Comparison of ENCODE assay signal across 8 cellular contexts in genomic region chr12:6965026-6965661, GRCh38. TPM values are rescaled to one million over a fixed set of nuclear protein-coding genes. Genes with fewer than 3 reads are reported as not detected.
DNase-seq lines count a peak whose midpoint lies in the region; ATAC-seq and TF ChIP-seq lines count a peak whose summit lies in the region.

No MANE protein-coding gene starts in this region.

- no peaks in the 10 kb centered on the region for H3K27me3 Mint-ChIP-seq in activated T-cell treated with anti-CD3 and anti-CD28 coated beads, Interleukin-2, amount 50 U/mL, for 72 hours (ENCODE audit: low read depth)

- peak; percentile 49 for ATAC-seq in GM18867 (IDR thresholded peaks at IDR 0.05; ENCODE audit: unreplicated experiment)
- peak; percentile 33 to 37 for ATAC-seq in activated T-cell treated with anti-CD3 and anti-CD28 coated beads, Interleukin-2, amount 50 U/mL, for 72 hours (replicated peaks in 1 of 2)

- H3K4me1 ChIP-seq in A673 (ENCODE audit: insufficient read depth, low read length, poor library complexity, severe bottlenecking) = peaks cover 60% of the 10 kb centered on the region
- peaks cover 52% of the 10 kb centered on the region for H3K4me1 ChIP-seq in PC-9 (replicated peaks; ENCODE audit: insufficient read depth)
- peaks cover 9% of the 10 kb centered on the region for H3K4me1 ChIP-seq in fibroblast of lung (ENCODE audit: control insufficient read depth, extremely low read depth, insufficient read depth, low read length)
- H3K4me1 ChIP-seq in stomach smooth muscle (ENCODE audit: control insufficient read depth, insufficient read depth, low read length) = peaks cover 57% of the 10 kb centered on the region

- H3K9me3 ChIP-seq in A673 (ENCODE audit: low read depth, low read length, poor library complexity, severe bottlenecking) = no peaks in the 10 kb centered on the region
- H3K9me3 ChIP-seq in PC-9 (ENCODE audit: insufficient read depth, low read depth) = no peaks in the 10 kb centered on the region
- no peaks in the 10 kb centered on the region for H3K9me3 ChIP-seq in fibroblast of lung (ENCODE audit: control insufficient read depth, insufficient read depth, low read depth, low read length)
- H3K9me3 ChIP-seq in neural cell (ENCODE audit: low read length) = no peaks in the 10 kb centered on the region
- no peaks in the 10 kb centered on the region for H3K9me3 ChIP-seq in stomach smooth muscle (ENCODE audit: control insufficient read depth in 2 of 2, low read length in 2 of 2)

- POLR2A ChIA-PET in A673 (lab: Charles Lee; ENCODE audit: low non-redundant PET) (interaction anchor here (1.0 to 1.9 kb wide), 2 partner anchors 18 to 21 kb away, joined by 3 to 6 read pairs; partner anchors contain the start of genes C12orf57 and RNU7-1), PC-9 (lab: Charles Lee; ENCODE audit: unreplicated experiment) (interaction anchor here (0.7 to 2.0 kb wide), 2 partner anchors 21 to 98 kb away, joined by 3 to 21 read pairs; partner anchors contain the start of genes C12orf57 and RNU7-1)

- TF ChIP-seq CTCF in A673 (conservative IDR thresholded peaks at IDR 0.05; ENCODE audit: low read depth, low read length) = peak; percentile 96
- peak; percentile 99 for TF ChIP-seq CTCF in PC-9 (conservative IDR thresholded peaks at IDR 0.05)
- peak; percentile 78 to 89 for TF ChIP-seq CTCF in fibroblast of lung (conservative IDR thresholded peaks at IDR 0.05 in 1 of 2, IDR thresholded peaks at IDR 0.05 in 1 of 2; ENCODE audit: low read depth in 1 of 2, low read length in 2 of 2)
- peak; percentile 81 for TF ChIP-seq CTCF in neural cell (IDR thresholded peaks at IDR 0.05; ENCODE audit: poor library complexity, severe bottlenecking)

- H3K9me2 ChIP-seq in PC-9 (ENCODE audit: insufficient read depth) = no peaks in the 10 kb centered on the region
- no peaks in the 10 kb centered on the region for H3K9me2 ChIP-seq in neural cell (ENCODE audit: insufficient read depth, low read length)

- CTCF ChIA-PET in A673 (lab: Charles Lee) (interaction anchor here (0.5 to 2.0 kb wide), 6 partner anchors 22 to 96 kb away, joined by 3 to 20 read pairs (median 7); partner anchors contain the start of genes C12orf57 and RNU7-1), PC-9 (lab: Charles Lee) (interaction anchor here (2.0 to 2.4 kb wide), 2 partner anchors 20 to 40 kb away, joined by 15 to 37 read pairs; partner anchors contain the start of genes C12orf57 and RNU7-1)

- H3K4me3 Mint-ChIP-seq in activated T-cell treated with anti-CD3 and anti-CD28 coated beads, Interleukin-2, amount 50 U/mL, for 72 hours = peak overlapping the region in 1 of 2 donors; percentile 29

- peak; percentile 71 for TF ChIP-seq RAD21 in neural cell (conservative IDR thresholded peaks at IDR 0.05)

- H3K27me3 ChIP-seq in A673 (replicated peaks; ENCODE audit: insufficient read depth, low read depth, low read length, poor library complexity) (no peaks in the 10 kb centered on the region), PC-9 (ENCODE audit: insufficient read depth, low read depth) (no peaks in the 10 kb centered on the region), fibroblast of lung (ENCODE audit: control insufficient read depth, insufficient read depth, low read length) (no peaks in the 10 kb centered on the region), neural cell (ENCODE audit: insufficient read depth, low read depth, low read length) (no peaks in the 10 kb centered on the region), stomach smooth muscle (ENCODE audit: control insufficient read depth in 1 of 2, insufficient read depth in 2 of 2, low read length in 2 of 2) (no peaks in the 10 kb centered on the region)

- DNase-seq in A673 (ENCODE audit: low spot score) = peak; percentile 95
- DNase-seq in KG1 (lab: John Stamatoyannopoulos, UW) = peak; percentile 71
- peak; percentile 88 for DNase-seq in PC-9
- peak; percentile 87 to 89 for DNase-seq in activated T-cell treated with anti-CD3 and anti-CD28 coated beads, Interleukin-2, amount 50 U/mL, for 72 hours
- DNase-seq in fibroblast of lung (ENCODE audit: low read depth in 2 of 2) = peak; percentile 73 to 90

- H3K4me2 ChIP-seq in PC-9 = peak overlapping the region; percentile 97
- H3K4me2 ChIP-seq in fibroblast of lung (ENCODE audit: extremely low read depth, insufficient read depth, low read length) = no peak overlapping the region
- H3K4me2 ChIP-seq in neural cell (ENCODE audit: low read length) = no peak overlapping the region

- no peak overlapping the region for H3K9ac ChIP-seq in fibroblast of lung (ENCODE audit: insufficient read depth, low read length)
- no peak overlapping the region for H3K9ac ChIP-seq in neural cell (ENCODE audit: low read length)
- H3K9ac ChIP-seq in stomach smooth muscle (ENCODE audit: low read length in 2 of 2) = peak overlapping the region; percentile 25 to 60

- H3F3A ChIP-seq in PC-9 (ENCODE audit: insufficient read depth, low read depth) (peaks cover 84% of the 10 kb centered on the region), neural cell (ENCODE audit: insufficient read depth, low read length, poor library complexity, severe bottlenecking) (no peaks in the 10 kb centered on the region)

- no peak for TF ChIP-seq EP300 in neural cell (conservative IDR thresholded peaks at IDR 0.05; ENCODE audit: poor library complexity, severe bottlenecking)

- H3K79me2 ChIP-seq in PC-9 (ENCODE audit: low read depth) = peaks cover 72% of the 10 kb centered on the region
- peaks cover 24% of the 10 kb centered on the region for H3K79me2 ChIP-seq in fibroblast of lung (ENCODE audit: control insufficient read depth, insufficient read depth, low read length)
- H3K79me2 ChIP-seq in neural cell (replicated peaks; ENCODE audit: insufficient read depth, low read length) = peaks cover 13% of the 10 kb centered on the region

- H3K27ac ChIP-seq in A673 (ENCODE audit: low read depth, low read length, poor library complexity, severe bottlenecking) (peak overlapping the region; percentile 77), PC-9 (peak overlapping the region; percentile 93), fibroblast of lung (ENCODE audit: insufficient read depth, low read length) (no peak overlapping the region), neural cell (ENCODE audit: low read length) (no peak overlapping the region), stomach smooth muscle (ENCODE audit: low read length) (peak overlapping the region; percentile 78)

- intact Hi-C loops in A673 (cut with micrococcal nuclease; ENCODE audit: unreplicated experiment) = loop anchor here (10.0 kb wide), 1 partner anchor 200 kb away; the partner anchor contains the start of gene PTMS
- intact Hi-C loops in PC-9 (cut with micrococcal nuclease; ENCODE audit: unreplicated experiment) = loop anchor here (1.0 to 10.0 kb wide), 7 partner anchors 41 to 350 kb away; partner anchors contain the start of genes C1R, MLF2, SPSB2 and ZNF384

- H3K36me3 ChIP-seq in A673 (ENCODE audit: insufficient read depth, low read length, poor library complexity, severe bottlenecking) = peaks cover 49% of the 10 kb centered on the region
- peaks cover 39% of the 10 kb centered on the region for H3K36me3 ChIP-seq in PC-9 (ENCODE audit: low read depth)
- peaks cover 24% of the 10 kb centered on the region for H3K36me3 ChIP-seq in fibroblast of lung (ENCODE audit: control insufficient read depth, insufficient read depth, low read length)
- no peaks in the 10 kb centered on the region for H3K36me3 ChIP-seq in neural cell (ENCODE audit: insufficient read depth, low read length)
- H3K36me3 ChIP-seq in stomach smooth muscle (ENCODE audit: control insufficient read depth in 2 of 2, insufficient read depth in 2 of 2, low read length in 2 of 2) = peaks cover 35% of the 10 kb centered on the region in 2 donors

- no peaks in the 10 kb centered on the region for H3K9me3 Mint-ChIP-seq in activated T-cell treated with anti-CD3 and anti-CD28 coated beads, Interleukin-2, amount 50 U/mL, for 72 hours

- H3K4me1 Mint-ChIP-seq in activated T-cell treated with anti-CD3 and anti-CD28 coated beads, Interleukin-2, amount 50 U/mL, for 72 hours (ENCODE audit: low read depth) = peaks cover 83% of the 10 kb centered on the region

- H2AFZ ChIP-seq in PC-9 (no peak overlapping the region), fibroblast of lung (ENCODE audit: low read length) (no peak overlapping the region), neural cell (ENCODE audit: low read depth, low read length) (no peak overlapping the region)

- H4K20me1 ChIP-seq in PC-9 (ENCODE audit: insufficient read depth) (peaks cover 30% of the 10 kb centered on the region), fibroblast of lung (ENCODE audit: control insufficient read depth, extremely low read depth, insufficient read depth, low read length) (no peaks in the 10 kb centered on the region), neural cell (ENCODE audit: insufficient read depth) (no peaks in the 10 kb centered on the region)

- H3K4me3 ChIP-seq in A673 (ENCODE audit: low read depth, low read length, poor library complexity, severe bottlenecking) (no peak overlapping the region), PC-9 (peak overlapping the region; percentile 98), fibroblast of lung (replicated peaks in 1 of 4; ENCODE audit: control extremely low read depth in 1 of 4, insufficient read depth in 1 of 4, low read depth in 3 of 4, low read length in 4 of 4) (no peak overlapping the region), neural cell (ENCODE audit: low read length) (no peak overlapping the region), stomach smooth muscle (ENCODE audit: low read length in 2 of 2) (no peak overlapping the region)

- peak overlapping the region; percentile 85 for H3K27ac Mint-ChIP-seq in activated T-cell treated with anti-CD3 and anti-CD28 coated beads, Interleukin-2, amount 50 U/mL, for 72 hours

- BruUV-seq in A673 (replicated peaks; lab: Mats Ljungman, UMichigan) (no TSS peak), PC-9 (replicated peaks; lab: Mats Ljungman, UMichigan) (no TSS peak)

- H3K36me3 Mint-ChIP-seq in activated T-cell treated with anti-CD3 and anti-CD28 coated beads, Interleukin-2, amount 50 U/mL, for 72 hours (ENCODE audit: insufficient read depth in 2 of 2) = peaks cover 14 to 21% of the 10 kb centered on the region in 2 donors

RNA-seq across cellular contexts. Expression of gene PHB2, which starts 5.3 kb away (rescaled TPM):
- total RNA-seq in A673 (2021) (340 and 351 TPM in 2 replicates), PC-9 (2021) (384 and 386 TPM in 2 replicates), fibroblast of lung (112 and 169 TPM in 2 replicates)
- total RNA-seq in activated T-cell treated with anti-CD3 and anti-CD28 coated beads, Interleukin-2, amount 50 U/mL, for 72 hours = 100 to 1,000 TPM; 296 to 348 TPM
- polyA plus RNA-seq in fibroblast of lung (193 and 266 TPM in 2 replicates), neural cell (210 and 230 TPM in 2 replicates)
- polyA plus RNA-seq in fibroblast of lung (2012) = 142 and 185 TPM in 2 replicates
- polyA minus RNA-seq in fibroblast of lung (ENCODE audit: low replicate concordance) (131 and 149 TPM in 2 replicates), neural cell (111 and 121 TPM in 2 replicates)

RNA-seq across cellular contexts. Expression of gene EMG1, which starts 5.6 kb away (rescaled TPM):
- 83.0 and 92.3 TPM in 2 replicates for total RNA-seq in A673 (2021)
- total RNA-seq in PC-9 (2021) = 84.5 and 96.5 TPM in 2 replicates
- total RNA-seq in activated T-cell treated with anti-CD3 and anti-CD28 coated beads, Interleukin-2, amount 50 U/mL, for 72 hours = 10 to 100 TPM; 44.9 to 45.7 TPM
- total RNA-seq in fibroblast of lung = 27.4 and 31.6 TPM in 2 replicates
- polyA plus RNA-seq in fibroblast of lung = 33.4 and 46.4 TPM in 2 replicates
- 54.2 and 86.5 TPM in 2 replicates for polyA plus RNA-seq in fibroblast of lung (2012)
- 14.1 and 35.4 TPM in 2 replicates for polyA minus RNA-seq in fibroblast of lung (ENCODE audit: low replicate concordance)
- 27.3 and 33.2 TPM in 2 replicates for polyA plus RNA-seq in neural cell
- polyA minus RNA-seq in neural cell = 22.0 and 23.9 TPM in 2 replicates

RNA-seq across cellular contexts. Expression of gene PTPN6, which starts 14.0 kb away (rescaled TPM):
- total RNA-seq in A673 (2021) (2.3 and 3.3 TPM in 2 replicates), PC-9 (2021) (84.1 and 92.7 TPM in 2 replicates), fibroblast of lung (0.26 TPM in 1 of 2 replicates, not detected in the other)
- 100 to 1,000 TPM; 238 to 313 TPM for total RNA-seq in activated T-cell treated with anti-CD3 and anti-CD28 coated beads, Interleukin-2, amount 50 U/mL, for 72 hours
- polyA plus RNA-seq in fibroblast of lung (0.06 TPM in 1 of 2 replicates, not detected in the other), neural cell (not detected in 2 replicates)
- not detected in 2 replicates for polyA plus RNA-seq in fibroblast of lung (2012)
- polyA minus RNA-seq in fibroblast of lung (ENCODE audit: low replicate concordance) (0.79 TPM in 1 of 2 replicates, not detected in the other), neural cell (0.46 TPM in 1 of 2 replicates, not detected in the other)

RNA-seq across cellular contexts. Expression of gene C12orf57, which starts 21.3 kb away (rescaled TPM):
- total RNA-seq in A673 (2021) (226 and 260 TPM in 2 replicates), PC-9 (2021) (198 and 218 TPM in 2 replicates), fibroblast of lung (107 and 177 TPM in 2 replicates)
- 100 to 1,000 TPM; 259 to 301 TPM for total RNA-seq in activated T-cell treated with anti-CD3 and anti-CD28 coated beads, Interleukin-2, amount 50 U/mL, for 72 hours
- polyA plus RNA-seq in fibroblast of lung (172 and 220 TPM in 2 replicates), neural cell (477 and 500 TPM in 2 replicates)
- polyA plus RNA-seq in fibroblast of lung (2012) = 181 and 214 TPM in 2 replicates
- polyA minus RNA-seq in fibroblast of lung (ENCODE audit: low replicate concordance) (60.1 and 67.8 TPM in 2 replicates), neural cell (118 and 135 TPM in 2 replicates)

RNA-seq across cellular contexts. Expression of gene RNU7-1, which starts 21.5 kb away (rescaled TPM):
- total RNA-seq in A673 (2021) = not detected in 2 replicates
- not detected in 2 replicates for total RNA-seq in PC-9 (2021)
- total RNA-seq in activated T-cell treated with anti-CD3 and anti-CD28 coated beads, Interleukin-2, amount 50 U/mL, for 72 hours = not detected
- not detected in 2 replicates for total RNA-seq in fibroblast of lung
- polyA plus RNA-seq in fibroblast of lung = not detected in 2 replicates
- polyA plus RNA-seq in fibroblast of lung (2012) = not detected in 2 replicates
- polyA minus RNA-seq in fibroblast of lung (ENCODE audit: low replicate concordance) = not detected in 2 replicates
- polyA plus RNA-seq in neural cell = not detected in 2 replicates
- polyA minus RNA-seq in neural cell = not detected in 2 replicates

Comparison
In these comparisons a context has a peak if more than half of its experiments do, and no peak if none do; other contexts are left out.
1. H3K27ac ChIP-seq: peak in A673 (single experiment), PC-9 (single experiment) and stomach smooth muscle (single experiment); none in fibroblast of lung (single experiment) and neural cell (single experiment).
2. H3K9ac ChIP-seq: peak in stomach smooth muscle (2 of 2); none in fibroblast of lung (single experiment) and neural cell (single experiment).
3. RNA of gene PTPN6, which starts 14.0 kb away (total RNA-seq): 238 to 313 TPM in activated T-cell treated with anti-CD3 and anti-CD28 coated beads, Interleukin-2, amount 50 U/mL, for 72 hours and 84.1 to 92.7 TPM in PC-9; 2.3 to 3.3 TPM in A673 and 0.26 TPM in fibroblast of lung; every median in the first group is over 10 times any median in the second.
4. Peak in every context shown above with its lines, with median percentiles within 50 percentile points of each other: DNase-seq and CTCF ChIP-seq.